6 cellular contexts compared by ENCODE assay signal in the genomic region with DNA sequence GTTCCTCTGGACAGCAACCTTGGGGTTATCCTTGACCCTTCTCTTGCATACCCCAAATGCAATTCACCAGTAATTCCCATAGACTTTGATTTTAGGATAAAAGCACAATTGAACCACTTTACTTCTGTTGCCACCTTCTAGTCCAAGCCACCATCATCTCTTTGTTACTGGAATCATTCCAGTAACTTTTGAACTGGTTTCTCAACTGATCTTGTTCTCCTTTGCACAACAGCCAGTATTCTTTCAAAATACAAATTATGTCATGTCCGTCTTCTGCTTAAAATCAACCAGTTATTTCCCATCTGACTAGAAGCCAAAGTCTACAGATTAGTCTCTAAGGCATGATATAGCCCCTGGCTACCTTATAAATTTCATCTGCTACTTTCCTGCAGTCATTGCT. TPM values are rescaled to one million over a fixed set of nuclear protein-coding genes. Genes with fewer than 3 reads are reported as not detected.
"Had no signal": no experiment of that assay in that cellular context is flagged by ENCODE, and none has a peak within 500 bp of the region (broad histone marks: within the 10 kb centered on the region; RNA-seq: fewer than 3 reads in every experiment).

No MANE protein-coding gene starts in this region.

- FAIRE-seq: HTR-8/SVneo had no signal

- H3K4me3 ChIP-seq: K562 had no signal

- H3K27me3 Mint-ChIP-seq: IgD-negative memory B cell had no signal

- H3K27ac Mint-ChIP-seq: IgD-negative memory B cell had no signal

- H3K4me3 Mint-ChIP-seq: IgD-negative memory B cell had no signal

- H3K27ac ChIP-seq: HL-60 had no signal

- H3K4me1 Mint-ChIP-seq: IgD-negative memory B cell had no signal

- DNase-seq: IMR-90, KBM-7 had no signal

- ATAC-seq: K562 had no signal

RNA-seq across cellular contexts. Expression of a gene that starts 33.7 kb away (rescaled TPM):
- polyA plus RNA-seq: IgD-negative memory B cell had no signal
